Comparison of ENCODE assay signal across 21 cellular contexts in the genomic region with DNA sequence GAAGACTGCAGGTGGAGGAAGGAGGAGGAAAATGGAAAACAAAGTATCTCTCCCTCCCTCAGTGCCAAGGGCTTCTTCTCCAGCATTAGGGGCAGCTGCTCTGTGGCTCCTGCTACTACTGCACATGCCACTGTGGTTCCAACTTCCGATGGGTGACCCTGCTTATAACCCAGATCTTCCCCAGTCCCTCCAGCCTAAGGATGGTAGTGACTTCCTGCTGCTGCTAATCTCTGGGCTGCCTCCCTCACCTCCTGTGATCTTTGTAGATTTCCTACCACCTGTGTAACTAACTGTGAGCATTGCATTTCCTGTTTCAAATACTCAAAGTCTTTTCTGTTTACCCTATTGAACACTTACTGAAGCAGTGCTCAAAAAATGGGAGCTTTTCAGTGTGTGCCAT. TPM values are rescaled to one million over a fixed set of nuclear protein-coding genes. Genes with fewer than 3 reads are reported as not detected.
DNase-seq lines count a peak whose midpoint lies in the region; ATAC-seq, FAIRE-seq and TF ChIP-seq lines count a peak whose summit lies in the region.
"Had no signal": no experiment of that assay in that cellular context is flagged by ENCODE, and none has a peak within 500 bp of the region (broad histone marks: within the 10 kb centered on the region; RNA-seq: fewer than 3 reads in every experiment).

No MANE protein-coding gene starts in this region.

- H2AFZ ChIP-seq in DND-41 (ENCODE audit: low read depth, low read length): no peak overlapping the region
- peak overlapping the region; percentile 56 for H2AFZ ChIP-seq in OCI-LY7 (ENCODE audit: low read length)
- H2AFZ ChIP-seq in keratinocyte (ENCODE audit: control insufficient read depth, low read length): peak overlapping the region; percentile 8

- H3K4me2 ChIP-seq in DND-41 (ENCODE audit: insufficient read depth, low read length) (no peak overlapping the region), OCI-LY7 (ENCODE audit: low read length) (peak overlapping the region; percentile 51), keratinocyte (ENCODE audit: control insufficient read depth, extremely low read depth, insufficient read depth, low read depth, low read length) (no peak overlapping the region)
- H3K4me2 ChIP-seq: KMS-11 had no signal

- FAIRE-seq in keratinocyte (lab: Jason Lieb, UNC): no peak
- FAIRE-seq: GM18507 had no signal

- no peaks in the 10 kb centered on the region for H3K9me1 ChIP-seq in keratinocyte (ENCODE audit: control insufficient read depth, extremely low read depth, insufficient read depth, low read length)

- H4K20me1 ChIP-seq in DND-41 (ENCODE audit: insufficient read depth, low read length) (no peaks in the 10 kb centered on the region), OCI-LY7 (ENCODE audit: insufficient read depth, low read length) (no peaks in the 10 kb centered on the region), keratinocyte (ENCODE audit: control insufficient read depth, extremely low read depth, insufficient read depth, low read length) (no peaks in the 10 kb centered on the region)

- no peaks in the 10 kb centered on the region for H3K9me3 ChIP-seq in DND-41 (ENCODE audit: insufficient read depth, low read length, severe bottlenecking)
- H3K9me3 ChIP-seq in OCI-LY7 (ENCODE audit: low read length): no peaks in the 10 kb centered on the region
- H3K9me3 ChIP-seq in keratinocyte (ENCODE audit: control insufficient read depth, low read depth, low read length): no peaks in the 10 kb centered on the region

- H3K4me1 ChIP-seq in DND-41 (ENCODE audit: insufficient read depth, low read length): peaks cover 12% of the 10 kb centered on the region
- peaks cover 22% of the 10 kb centered on the region for H3K4me1 ChIP-seq in OCI-LY7 (ENCODE audit: insufficient read depth, low read length, poor library complexity, severe bottlenecking)
- H3K4me1 ChIP-seq in keratinocyte (ENCODE audit: control insufficient read depth, extremely low read depth, insufficient read depth, low read length): peaks cover 11% of the 10 kb centered on the region

- DNase-seq in DND-41: peak; percentile 61
- DNase-seq in Jurkat, Clone E6-1 (ENCODE audit: low read depth, low spot score): peak; percentile 93
- DNase-seq in OCI-LY7 (ENCODE audit: low spot score): peak; percentile 64
- DNase-seq in keratinocyte (ENCODE audit: low read depth, low spot score): no peak
- DNase-seq in EL: no peak
- DNase-seq: C1 segment of cervical spinal cord; Calu3; CD4-positive, alpha-beta T cell; DMS 273 treated with DMSO at 0.1 percent for 48 hours; DMS79 treated with DMSO at 0.1 percent for 48 hours; GOT3; HCEC 1CT; HFFc6 had no signal

- no peak for TF ChIP-seq CTCF in DND-41 (IDR thresholded peaks at IDR 0.05; ENCODE audit: borderline replicate concordance, extremely low read depth, low read length, poor library complexity, severe bottlenecking)
- TF ChIP-seq CTCF in OCI-LY7 (conservative IDR thresholded peaks at IDR 0.05; ENCODE audit: low read length): no peak
- TF ChIP-seq CTCF in keratinocyte (optimal IDR thresholded peaks at IDR 0.05 in 1 of 3, IDR thresholded peaks at IDR 0.05 in 1 of 3, conservative IDR thresholded peaks at IDR 0.05 in 1 of 3; ENCODE audit: extremely low read depth in 1 of 3, insufficient read depth in 2 of 3, low read length in 3 of 3): no peak

- H3K36me3 ChIP-seq in DND-41 (ENCODE audit: insufficient read depth, low read length) (no peaks in the 10 kb centered on the region), OCI-LY7 (ENCODE audit: insufficient read depth, low read length) (no peaks in the 10 kb centered on the region), keratinocyte (ENCODE audit: control insufficient read depth in 2 of 2, extremely low read depth in 1 of 2, insufficient read depth in 2 of 2, low read length in 2 of 2) (no peaks in the 10 kb centered on the region)

- peak; percentile 95 for ATAC-seq in DND-41 (ENCODE audit: insufficient read depth, low read depth)
- ATAC-seq in HG03045 (IDR thresholded peaks at IDR 0.05; ENCODE audit: unreplicated experiment): no peak
- ATAC-seq in GM21367 (IDR thresholded peaks at IDR 0.05; ENCODE audit: unreplicated experiment): no peak
- ATAC-seq in HG03095 (IDR thresholded peaks at IDR 0.05; ENCODE audit: unreplicated experiment): no peak

- POLR2A ChIA-PET in OCI-LY7 (lab: Charles Lee): interaction anchor here (0.8 to 0.9 kb wide), 2 partner anchors 18 to 59 kb away, joined by 3 to 4 read pairs; no protein-coding TSS in a partner anchor

- intact Hi-C loops in OCI-LY7 (cut with micrococcal nuclease; ENCODE audit: unreplicated experiment): no loop called here

- CTCF ChIA-PET in OCI-LY7 (lab: Charles Lee; ENCODE audit: unreplicated experiment): no interaction called here

- H3K79me2 ChIP-seq in DND-41 (ENCODE audit: insufficient read depth, low read length) (no peaks in the 10 kb centered on the region), OCI-LY7 (ENCODE audit: insufficient read depth, low read depth, low read length) (no peaks in the 10 kb centered on the region), keratinocyte (ENCODE audit: control insufficient read depth, insufficient read depth, low read length) (no peaks in the 10 kb centered on the region)

- H3K27ac ChIP-seq in DND-41 (ENCODE audit: low read length): 0 out of 2 replicates have a peak overlapping the region, but pooled peaks have one; percentile 22
- H3K27ac ChIP-seq in OCI-LY7 (ENCODE audit: low read depth, low read length, poor library complexity, severe bottlenecking): peak overlapping the region; percentile 51
- H3K27ac ChIP-seq in keratinocyte (ENCODE audit: control insufficient read depth, insufficient read depth, low read length): no peak overlapping the region
- H3K27ac ChIP-seq: KMS-11 had no signal

- H3K27me3 ChIP-seq in DND-41 (ENCODE audit: insufficient read depth, low read length, poor library complexity): no peaks in the 10 kb centered on the region
- H3K27me3 ChIP-seq in keratinocyte (ENCODE audit: control insufficient read depth, extremely low read depth, insufficient read depth, low read length): no peaks in the 10 kb centered on the region

- H3K9ac ChIP-seq in DND-41 (ENCODE audit: low read depth, low read length): no peak overlapping the region
- H3K9ac ChIP-seq in keratinocyte (ENCODE audit: control insufficient read depth, extremely low read depth, insufficient read depth, low read length): no peak overlapping the region
- H3K9ac ChIP-seq: KMS-11 had no signal

- dilution Hi-C loops in keratinocyte (cut with MboI; ENCODE audit: extremely low pct_ligation_motif_present, low sequenced_read_pairs): no loop called here

- H3K4me3 ChIP-seq in DND-41 (ENCODE audit: low read depth in 1 of 2, low read length in 2 of 2): no peak overlapping the region
- H3K4me3 ChIP-seq in Jurkat, Clone E6-1 (ENCODE audit: low read length): 0 out of 2 replicates have a peak overlapping the region, but pooled peaks have one; percentile 0
- H3K4me3 ChIP-seq in OCI-LY7 (ENCODE audit: low read depth, low read length, poor library complexity, severe bottlenecking): no peak overlapping the region
- H3K4me3 ChIP-seq in keratinocyte (ENCODE audit: control insufficient read depth in 2 of 3, extremely low read depth in 1 of 3, insufficient read depth in 2 of 3, low read depth in 1 of 3, low read length in 3 of 3): no peak overlapping the region

- H3K9me2 ChIP-seq in OCI-LY7 (ENCODE audit: insufficient read depth, low read length): no peaks in the 10 kb centered on the region

- BruUV-seq in OCI-LY7 (replicated peaks; lab: Mats Ljungman, UMichigan): no TSS peak

RNA-seq across cellular contexts. Expression of a gene that starts 28.7 kb away (rescaled TPM):
- polyA plus RNA-seq in Jurkat, Clone E6-1 (2012; ENCODE audit: insufficient read depth, insufficient read length): not detected
- total RNA-seq in OCI-LY7 (2014; rRNA removed; shearing (Covaris generic)): 0.13 TPM in 1 of 2 replicates, not detected in the other
- total RNA-seq in OCI-LY7 (2022): 0.15 TPM in 1 of 2 replicates, not detected in the other
- polyA plus RNA-seq in keratinocyte: 0.04 to 0.12 TPM (median 0.04 TPM) in 3 replicates
- not detected for polyA plus RNA-seq in keratinocyte (2011; ENCODE audit: low read depth)
- 0.04 and 0.09 TPM in 2 replicates for polyA plus RNA-seq in keratinocyte (2011; cell fraction: cytosol; rRNA removed)
- 0.05 and 0.08 TPM in 2 replicates for polyA plus RNA-seq in keratinocyte (2011; cell fraction: nucleus; rRNA removed)
- polyA plus RNA-seq in keratinocyte (2012; ENCODE audit: low replicate concordance): 0.02 and 0.06 TPM in 2 replicates
- polyA minus RNA-seq in keratinocyte: 0.06 to 0.10 TPM in 2 of 3 replicates, not detected in the other
- polyA minus RNA-seq in keratinocyte (2011; cell fraction: cytosol; rRNA and poly(A)+ RNA removed): not detected
- 0.11 and 0.16 TPM in 2 replicates for polyA minus RNA-seq in keratinocyte (2011; cell fraction: nucleus; rRNA and poly(A)+ RNA removed)
- total RNA-seq: A172; B cell; Calu3; CD4-positive, alpha-beta T cell; HFFc6 had no signal
- polyA plus RNA-seq: IgD-negative memory B cell had no signal

Comparison
In these comparisons a context has a peak if more than half of its experiments do, and no peak if none do; other contexts are left out.
1. DNase-seq: peak in DND-41 (single experiment), Jurkat, Clone E6-1 (single experiment) and OCI-LY7 (single experiment); none in keratinocyte (single experiment) and EL (single experiment).